Comparison of ENCODE assay signal across 16 cellular contexts in the genomic region with DNA sequence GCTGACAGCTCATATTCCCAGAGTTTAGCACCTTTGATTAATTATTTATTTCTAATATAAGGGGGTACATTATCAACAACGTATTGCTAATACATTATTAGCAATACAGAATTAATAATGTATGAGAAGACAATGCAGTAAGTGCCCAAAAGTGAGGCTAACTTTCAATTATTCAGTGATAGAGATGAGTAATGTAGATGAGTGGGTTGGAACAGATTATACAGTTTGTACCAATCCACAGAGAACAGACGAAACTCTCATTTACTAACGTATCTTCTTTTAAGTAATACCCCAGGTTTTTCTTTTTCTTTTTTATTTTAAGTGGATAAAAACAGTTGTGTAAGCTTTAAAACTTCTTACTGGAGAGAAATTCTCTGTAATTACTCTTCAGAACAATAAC. TPM values are rescaled to one million over a fixed set of nuclear protein-coding genes. Genes with fewer than 3 reads are reported as not detected.
A peak's percentile ranks its signal among the peaks of the same experiment; 100 is the strongest.
DNase-seq lines count a peak whose midpoint lies in the region; ATAC-seq and TF ChIP-seq lines count a peak whose summit lies in the region.
"Had no signal": no experiment of that assay in that cellular context is flagged by ENCODE, and none has a peak within 500 bp of the region (broad histone marks: within the 10 kb centered on the region; RNA-seq: fewer than 3 reads in every experiment).

No MANE protein-coding gene starts in this region.

- H3K27ac ChIP-seq in 22Rv1 (peak overlapping the region; percentile 88), Peyer's patch (peak overlapping the region in 3 of 4 donors; percentile 48 to 86 (median 82)), brain microvascular endothelial cell (peak overlapping the region; percentile 16), muscle layer of duodenum (ENCODE audit: low read length) (peak overlapping the region; percentile 23)

- no peaks in the 10 kb centered on the region for H3K9me3 ChIP-seq in Peyer's patch
- no peaks in the 10 kb centered on the region for H3K9me3 ChIP-seq in muscle layer of duodenum (ENCODE audit: control insufficient read depth in 1 of 2, low read length in 2 of 2)
- H3K9me3 ChIP-seq: BE2C had no signal

- H3K36me3 ChIP-seq in Peyer's patch (no peaks in the 10 kb centered on the region), brain microvascular endothelial cell (replicated peaks) (no peaks in the 10 kb centered on the region), muscle layer of duodenum (ENCODE audit: control insufficient read depth in 1 of 2, insufficient read depth in 2 of 2, low read length in 2 of 2) (no peaks in the 10 kb centered on the region)
- H3K36me3 ChIP-seq: BE2C had no signal

- in situ Hi-C loops in brain microvascular endothelial cell (cut with HindIII; ENCODE audit: low pct_ligation_motif_present, low sequenced_read_pairs) = loop anchor here (25.0 kb wide), 1 partner anchor 95 kb away; no protein-coding TSS in a partner anchor

- H3K4me3 ChIP-seq in Peyer's patch = no peak overlapping the region
- no peak overlapping the region for H3K4me3 ChIP-seq in brain microvascular endothelial cell (ENCODE audit: low read depth, low read length)
- H3K4me3 ChIP-seq in muscle layer of duodenum (ENCODE audit: low read depth in 1 of 2, low read length in 2 of 2) = no peak overlapping the region
- H3K4me3 ChIP-seq: GM23338 had no signal

- H3K27me3 ChIP-seq in Peyer's patch (no peaks in the 10 kb centered on the region), brain microvascular endothelial cell (replicated peaks) (no peaks in the 10 kb centered on the region), muscle layer of duodenum (ENCODE audit: low read depth, low read length) (no peaks in the 10 kb centered on the region)
- H3K27me3 ChIP-seq: BE2C had no signal

- DNase-seq in Peyer's patch (no peak), brain microvascular endothelial cell (no peak), NCI-H2081 treated with DMSO at 0.1 percent for 48 hours (lab: John Stamatoyannopoulos, UW) (no peak), NCI-H446 treated with DMSO at 0.1 percent for 48 hours (lab: John Stamatoyannopoulos, UW) (no peak)
- DNase-seq: BE2C; C1 segment of cervical spinal cord; CD4-positive, CD25-positive, alpha-beta regulatory T cell; CD8-positive, alpha-beta memory T cell; COR-L47; H7 had no signal

- H3K4me1 ChIP-seq in Peyer's patch (peaks cover 0 to 16% (median 0%) of the 10 kb centered on the region in 4 donors), muscle layer of duodenum (ENCODE audit: control insufficient read depth in 1 of 2, insufficient read depth in 2 of 2, low read length in 2 of 2) (no peaks in the 10 kb centered on the region)

- TF ChIP-seq CTCF in 22Rv1 (IDR thresholded peaks at IDR 0.05) = no peak
- TF ChIP-seq CTCF in Peyer's patch (IDR thresholded peaks at IDR 0.05) = no peak
- no peak for TF ChIP-seq CTCF in brain microvascular endothelial cell (IDR thresholded peaks at IDR 0.05; ENCODE audit: low read depth, low read length, missing control alignments)

- ATAC-seq in HG02938 (IDR thresholded peaks at IDR 0.05; ENCODE audit: unreplicated experiment) = no peak
- ATAC-seq in GM18907 (IDR thresholded peaks at IDR 0.05; ENCODE audit: unreplicated experiment) = no peak
- ATAC-seq: GM23338, HCT116 had no signal

- TF ChIP-seq POLR2A in Peyer's patch (IDR thresholded peaks at IDR 0.05) = no peak

RNA-seq across cellular contexts. Expression of gene RBM26, which starts 36.7 kb away (rescaled TPM):
- 10 to 100 TPM; 34.8 to 96.6 (median 44.5) TPM for total RNA-seq in Peyer's patch

RNA-seq across cellular contexts. Expression of gene NDFIP2, which starts 38.2 kb away (rescaled TPM):
- total RNA-seq in Peyer's patch = 100 to 1,000 TPM in 1 of 4 donors, 10 to 100 TPM in 3; 28.1 to 102 (median 59.6) TPM

Comparison
In these comparisons a context has a peak if more than half of its experiments do, and no peak if none do; other contexts are left out.
1. H3K27ac ChIP-seq: peak in every context shown above with its lines; median percentile 88 in 22Rv1; 82 in Peyer's patch; 23 in muscle layer of duodenum; 16 in brain microvascular endothelial cell.